In genomic region chr12:103830730-103831320, GRCh38 we compare ENCODE assay signal across 29 cellular contexts.
"Had no signal": no experiment of that assay in that cellular context is flagged by ENCODE, and none has a peak within 500 bp of the region (broad histone marks: within the 10 kb centered on the region; RNA-seq: fewer than 3 reads in every experiment).

No MANE protein-coding gene starts in this region.

- H3K27ac ChIP-seq: brain microvascular endothelial cell, cardiac muscle cell, SK-N-MC, VCaP had no signal

- H3K27me3 Mint-ChIP-seq: activated CD4-positive, alpha-beta memory T cell treated with anti-CD3 and anti-CD28 coated beads, Interleukin-2, amount 10 ng/mL, durations not matched to agents 7 days and 5 days; activated CD4-positive, alpha-beta T cell treated with anti-CD3 and anti-CD28 coated beads for 36 hours; activated naive CD8-positive, alpha-beta T cell; activated T-helper 17 cell treated with anti-CD3 and anti-CD28 coated beads, Interleukin-2, amount 50 U/mL, for 72 hours; T-cell had no signal

- H3K9me3 Mint-ChIP-seq: activated T-helper 17 cell treated with anti-CD3 and anti-CD28 coated beads, Interleukin-2, amount 50 U/mL, for 72 hours had no signal

- H3K4me3 Mint-ChIP-seq: activated CD4-positive, alpha-beta memory T cell treated with anti-CD3 and anti-CD28 coated beads, Interleukin-2, amount 10 ng/mL, durations not matched to agents 7 days and 5 days; activated CD4-positive, alpha-beta T cell treated with anti-CD3 and anti-CD28 coated beads for 36 hours; activated naive CD4-positive, alpha-beta T cell treated with anti-CD3 and anti-CD28 coated beads for 36 hours; activated naive CD8-positive, alpha-beta T cell; activated T-helper 17 cell treated with anti-CD3 and anti-CD28 coated beads, Interleukin-2, amount 50 U/mL, for 72 hours; T-cell had no signal

- H3K27me3 ChIP-seq: brain microvascular endothelial cell, cardiac muscle cell had no signal

- ATAC-seq: activated CD4-positive, alpha-beta T cell treated with anti-CD3 and anti-CD28 coated beads for 36 hours; activated T-helper 17 cell treated with anti-CD3 and anti-CD28 coated beads, Interleukin-2, amount 50 U/mL, for 72 hours; Panc1; Right ventricle myocardium inferior; T-cell had no signal

- H3K4me1 Mint-ChIP-seq: activated CD4-positive, alpha-beta memory T cell treated with anti-CD3 and anti-CD28 coated beads, Interleukin-2, amount 10 ng/mL, durations not matched to agents 7 days and 5 days; activated T-helper 17 cell treated with anti-CD3 and anti-CD28 coated beads, Interleukin-2, amount 50 U/mL, for 72 hours had no signal

- H3K4me3 ChIP-seq: cardiac muscle cell, SK-N-MC had no signal

- H3K27ac Mint-ChIP-seq: activated CD4-positive, alpha-beta memory T cell treated with anti-CD3 and anti-CD28 coated beads, Interleukin-2, amount 10 ng/mL, durations not matched to agents 7 days and 5 days; activated CD4-positive, alpha-beta T cell treated with anti-CD3 and anti-CD28 coated beads for 36 hours; activated naive CD4-positive, alpha-beta T cell treated with anti-CD3 and anti-CD28 coated beads for 36 hours; activated naive CD8-positive, alpha-beta T cell; activated T-helper 17 cell treated with anti-CD3 and anti-CD28 coated beads, Interleukin-2, amount 50 U/mL, for 72 hours; T-cell had no signal

- DNase-seq: activated CD4-positive, alpha-beta memory T cell treated with anti-CD3 and anti-CD28 coated beads, Interleukin-2, amount 10 ng/mL, durations not matched to agents 7 days and 5 days; activated CD4-positive, alpha-beta T cell treated with anti-CD3 and anti-CD28 coated beads for 36 hours; activated CD4-positive, alpha-beta T cell treated with anti-CD3 and anti-CD28 coated beads, Interleukin-2, amount 50 U/mL, for 1 hour; activated gamma-delta T cell; activated naive CD4-positive, alpha-beta T cell treated with anti-CD3 and anti-CD28 coated beads for 36 hours; activated T-cell treated with anti-CD3 and anti-CD28 coated beads for 4 hours; activated T-cell treated with anti-CD3 and anti-CD28 coated beads, Interleukin-2, amount 50 U/mL, for 48 hours; brain microvascular endothelial cell; Karpas-422; MM.1S; NCI-H1105 treated with DMSO at 0.1 percent for 48 hours; NCI-H1436 treated with DMSO at 0.1 percent for 48 hours; NCI-H187; NCI-H2081 treated with DMSO at 0.1 percent for 48 hours; NCI-H345; NCI-H510A; NCI-H526 treated with DMSO at 0.1 percent for 48 hours; NCI-H82; RPMI8226; T-cell; T-helper 2 cell; T1000 had no signal
